ENCODE assay signal across 19 cellular contexts in the genomic region with DNA sequence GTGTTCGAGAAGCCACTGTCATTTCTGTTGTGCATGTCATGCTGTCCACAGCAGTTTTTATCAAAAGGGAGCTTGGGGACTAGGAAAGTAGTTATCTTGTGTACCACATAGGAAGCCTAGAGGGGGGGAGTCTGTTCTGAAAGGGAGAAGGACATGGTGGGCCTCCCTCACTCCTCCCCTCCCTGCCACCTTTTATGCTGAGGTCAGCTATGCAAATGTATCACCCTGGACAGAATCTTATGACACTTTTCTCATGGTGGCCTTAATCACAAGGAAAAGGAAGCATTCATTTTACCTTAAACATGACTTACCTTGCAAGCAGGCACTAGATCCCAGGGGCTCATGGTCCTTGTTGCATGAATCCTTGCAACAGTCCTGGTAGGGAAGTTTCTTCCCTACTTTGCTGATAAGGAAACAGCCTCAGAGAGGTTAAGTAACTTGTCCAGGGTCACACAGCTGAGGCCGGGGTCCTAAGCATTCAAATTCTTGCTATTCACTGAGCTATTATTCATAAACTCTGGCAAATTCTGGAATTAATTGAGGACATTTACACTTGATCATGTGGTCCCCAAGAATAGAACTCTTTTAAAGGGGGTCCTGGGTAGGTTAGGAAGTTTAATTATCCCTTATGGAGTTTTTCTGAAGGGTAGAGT.
"Had no signal": no experiment of that assay in that cellular context is flagged by ENCODE, and none has a peak within 500 bp of the region (broad histone marks: within the 10 kb centered on the region; RNA-seq: fewer than 3 reads in every experiment).

No MANE protein-coding gene starts in this region.

- H3K9me3 ChIP-seq: SK-N-SH had no signal

- DNase-seq: Karpas-422, KG1, MM.1S, NCI-H1092 treated with DMSO at 0.1 percent for 48 hours, NCI-H1436 treated with DMSO at 0.1 percent for 48 hours, NCI-H1694, NCI-H187 treated with DMSO at 0.1 percent for 48 hours, NCI-H2029 treated with DMSO at 0.1 percent for 48 hours, NCI-H2227 treated with DMSO at 0.1 percent for 48 hours, NCI-H524, NCI-H526 treated with DMSO at 0.1 percent for 48 hours, NCI-H748 treated with DMSO at 0.1 percent for 48 hours, PC-3, SHP77, SK-N-SH, SW 1271 had no signal

- H3K9ac ChIP-seq: SK-N-SH had no signal

- ATAC-seq: Panc1, PC-3 had no signal

- H3K27ac ChIP-seq: HL-60, RWPE1 had no signal

- H3K4me2 ChIP-seq: SK-N-SH had no signal
